Comparison of ENCODE assay signal across 11 cellular contexts in the genomic region with DNA sequence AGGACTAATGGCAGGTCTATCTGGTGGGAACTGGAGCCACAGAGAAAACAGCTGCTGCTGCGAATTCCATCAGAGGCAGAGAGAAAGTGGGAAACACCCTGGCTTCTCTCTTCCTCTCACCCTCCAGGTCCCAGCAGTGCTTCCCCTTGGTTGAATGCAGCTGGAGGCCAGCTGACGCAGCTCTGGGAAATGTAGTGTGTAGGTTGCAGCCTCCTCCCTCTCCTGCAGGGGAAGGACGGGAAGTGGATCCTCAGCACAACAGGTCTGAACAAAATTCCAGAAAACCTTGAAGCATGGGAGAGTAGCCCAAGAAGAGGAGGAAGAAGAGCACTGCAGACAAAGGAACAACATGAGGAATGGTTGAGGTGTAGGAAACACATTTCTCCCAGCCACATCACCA.
"Had no signal": no experiment of that assay in that cellular context is flagged by ENCODE, and none has a peak within 500 bp of the region (broad histone marks: within the 10 kb centered on the region; RNA-seq: fewer than 3 reads in every experiment).

No MANE protein-coding gene starts in this region.

- H3K9me3 ChIP-seq: adrenal gland, gastrocnemius medialis, tibial artery, uterus had no signal

- H3K4me1 ChIP-seq: adrenal gland, gastrocnemius medialis, tibial artery, uterus had no signal

- H3K36me3 ChIP-seq: adrenal gland, gastrocnemius medialis, tibial artery, uterus had no signal

- H3K4me3 ChIP-seq: adrenal gland, gastrocnemius medialis, tibial artery, uterus had no signal

- H3K27me3 ChIP-seq: adrenal gland, gastrocnemius medialis, uterus had no signal

- H3K27ac ChIP-seq: adrenal gland, gastrocnemius medialis, tibial artery, uterus had no signal

- DNase-seq: activated CD4-positive, alpha-beta T cell treated with anti-CD3 and anti-CD28 coated beads for 1 hour; activated CD4-positive, alpha-beta T cell treated with anti-CD3 and anti-CD28 coated beads, Interleukin-2, amount 50 U/mL, for 4 hours; caudate nucleus; gastrocnemius medialis; islet precursor cell; occipital lobe; stimulated activated CD4-positive, alpha-beta T cell treated with anti-CD3 and anti-CD28 coated beads, Interleukin-4, amount 100 ng/mL, for 1 hour; stimulated activated naive CD4-positive, alpha-beta T cell; tibial artery; uterus had no signal
